In genomic region chr5:10564838-10565784, GRCh38 we compare ENCODE assay signal across 8 cellular contexts. TPM values are rescaled to one million over a fixed set of nuclear protein-coding genes. Genes with fewer than 3 reads are reported as not detected.
A peak's percentile ranks its signal among the peaks of the same experiment; 100 is the strongest.
DNase-seq lines count a peak whose midpoint lies in the region; ATAC-seq, FAIRE-seq and TF ChIP-seq lines count a peak whose summit lies in the region.

No MANE protein-coding gene starts in this region.

- H3K9me3 ChIP-seq in A549, result no peaks in the 10 kb centered on the region

- intact Hi-C loops in left cardiac atrium (cut with DNase I), result no loop called here
- intact Hi-C loops in sciatic nerve (cut with DNase I), result loop anchor here (5.0 kb wide), 1 partner anchor 83 kb away; no protein-coding TSS in a partner anchor

- TF ChIP-seq RAD21 in A549 (conservative IDR thresholded peaks at IDR 0.05 in 1 of 2, IDR thresholded peaks at IDR 0.05 in 1 of 2), result no peak

- H3K4me1 Mint-ChIP-seq in GM23338, result peaks cover 9% of the 10 kb centered on the region
- H3K4me1 Mint-ChIP-seq in activated T-cell treated with anti-CD3 and anti-CD28 coated beads, Interleukin-2, amount 50 U/mL, for 24 hours (ENCODE audit: low read depth), result peaks cover 26% of the 10 kb centered on the region

- peaks cover 23% of the 10 kb centered on the region for H4K20me1 ChIP-seq in GM23338 (replicated peaks; ENCODE audit: insufficient read depth)

- peak overlapping the region; percentile 83 for H3K4me3 Mint-ChIP-seq in GM23338
- H3K4me3 Mint-ChIP-seq in activated T-cell treated with anti-CD3 and anti-CD28 coated beads, Interleukin-2, amount 50 U/mL, for 24 hours, result peak overlapping the region; percentile 83

- POLR2A ChIA-PET in A549 (lab: Yijun Ruan, JAX), result interaction anchor here (1.2 to 1.6 kb wide), 2 partner anchors 14 to 63 kb away, joined by 7 to 8 read pairs; no protein-coding TSS in a partner anchor

- ATAC-seq in A549, result peak; percentile 14 to 25; a peak in 5 of 6 replicates
- ATAC-seq in GM23338, result peak; percentile 7
- peak; percentile 4 to 24 for ATAC-seq in left cardiac atrium
- peak; percentile 27 for ATAC-seq in sciatic nerve
- no peak for ATAC-seq in HG03460 (IDR thresholded peaks at IDR 0.05; ENCODE audit: unreplicated experiment)
- no peak for ATAC-seq in HG02870 (IDR thresholded peaks at IDR 0.05; ENCODE audit: unreplicated experiment)

- TF ChIP-seq POLR2A in A549 (IDR thresholded peaks at IDR 0.05; ENCODE audit: low read length), result no peak

- H2AFZ ChIP-seq in GM23338, result peak overlapping the region; percentile 66; the same call in 1 of the 2 replicates

- TF ChIP-seq CTCF in A549 (IDR thresholded peaks at IDR 0.05), result no peak
- no peak for TF ChIP-seq CTCF in GM23338 (conservative IDR thresholded peaks at IDR 0.05; ENCODE audit: low read depth in 2 of 2)

- H3K36me3 Mint-ChIP-seq in GM23338 (ENCODE audit: low read depth), result no peaks in the 10 kb centered on the region; the same call in 2 of the 3 replicates
- H3K36me3 Mint-ChIP-seq in activated T-cell treated with anti-CD3 and anti-CD28 coated beads, Interleukin-2, amount 50 U/mL, for 24 hours (ENCODE audit: low read depth), result no peaks in the 10 kb centered on the region

- CTCF ChIA-PET in A549 (lab: Yijun Ruan, JAX), result interaction anchor here (1.9 to 5.2 kb wide), 2 partner anchors 63 to 112 kb away, joined by 7 to 35 read pairs; no protein-coding TSS in a partner anchor

- H3K79me2 ChIP-seq in GM23338 (replicated peaks; ENCODE audit: insufficient read depth), result peaks cover 6% of the 10 kb centered on the region; the same call in 1 of the 2 replicates

- H3K27ac ChIP-seq in A549 (peak overlapping the region; percentile 85 to 99), GM23338 (ENCODE audit: low read depth) (no peak overlapping the region)

- no peak for TF ChIP-seq EP300 in A549 (IDR thresholded peaks at IDR 0.05)

- H3K9me2 ChIP-seq in GM23338 (ENCODE audit: insufficient read depth), result no peaks in the 10 kb centered on the region

- FAIRE-seq in A549 (lab: Jason Lieb, UNC), result no peak

- H3K9me3 Mint-ChIP-seq in GM23338, result no peaks in the 10 kb centered on the region
- no peaks in the 10 kb centered on the region for H3K9me3 Mint-ChIP-seq in activated T-cell treated with anti-CD3 and anti-CD28 coated beads, Interleukin-2, amount 50 U/mL, for 24 hours

- H3K4me2 ChIP-seq in A549, result peak overlapping the region; percentile 73
- H3K4me2 ChIP-seq in GM23338, result peak overlapping the region; percentile 97

- peaks cover 81% of the 10 kb centered on the region for H3K27me3 ChIP-seq in GM23338 (ENCODE audit: insufficient read depth)

- 0 out of 2 replicates have a peak, but pooled peaks cover 6% of the 10 kb centered on the region for H3F3A ChIP-seq in GM23338 (replicated peaks; ENCODE audit: low read depth)

- H3K4me3 ChIP-seq in A549, result peak overlapping the region; percentile 89
- peak overlapping the region; percentile 81 for H3K4me3 ChIP-seq in GM23338

- 3% methylated on average over 40 of the region's 61 CpGs for WGBS in A549 (ENCODE audit: missing lambda C conversion rate)

- no peak for DNase-seq in A549 (ENCODE audit: low read depth in 1 of 2, low spot score in 1 of 2)
- DNase-seq in GM23338 (ENCODE audit: low spot score), result peak; percentile 62
- peak; percentile 57 for DNase-seq in activated T-cell treated with anti-CD3 and anti-CD28 coated beads, Interleukin-2, amount 50 U/mL, for 24 hours
- no peak for DNase-seq in left cardiac atrium
- peak; percentile 71 for DNase-seq in sciatic nerve (ENCODE audit: low spot score)
- DNase-seq in effector CD4-positive, alpha-beta T cell, result no peak

- H3K27ac Mint-ChIP-seq in GM23338, result no peak overlapping the region
- H3K27ac Mint-ChIP-seq in activated T-cell treated with anti-CD3 and anti-CD28 coated beads, Interleukin-2, amount 50 U/mL, for 24 hours, result peak overlapping the region; percentile 74

- peaks cover 42% of the 10 kb centered on the region for H3K4me1 ChIP-seq in A549
- peaks cover 18% of the 10 kb centered on the region; the same call in 1 of the 2 replicates for H3K4me1 ChIP-seq in GM23338 (ENCODE audit: insufficient read depth)

- H3K27me3 Mint-ChIP-seq in GM23338 (ENCODE audit: insufficient read depth, low read depth, poor library complexity), result peaks cover 70% of the 10 kb centered on the region
- H3K27me3 Mint-ChIP-seq in activated T-cell treated with anti-CD3 and anti-CD28 coated beads, Interleukin-2, amount 50 U/mL, for 24 hours, result peaks cover 23% of the 10 kb centered on the region

- H3K36me3 ChIP-seq in GM23338 (ENCODE audit: insufficient read depth), result no peaks in the 10 kb centered on the region

TF ChIP-seq in A549, 52 proteins besides CTCF, POLR2A, EP300 and RAD21:
- TF ChIP-seq HES2 (IDR thresholded peaks at IDR 0.05) (no peak), RCOR1 (IDR thresholded peaks at IDR 0.05; ENCODE audit: low read depth, low read length) (no peak), PHF8 (IDR thresholded peaks at IDR 0.05; ENCODE audit: borderline replicate concordance, low read depth) (no peak)

TF ChIP-seq in GM23338, 12 proteins besides CTCF, POLR2A, EP300 and RAD21:
- peak; percentile 54 for TF ChIP-seq EZH2 (IDR thresholded peaks at IDR 0.05; ENCODE audit: low read depth, unreplicated experiment)
- TF ChIP-seq ZNF331 (CRISPR knock-in tag; IDR thresholded peaks at IDR 0.05; ENCODE audit: low read depth), result no peak
TF ChIP-seq in GM23338: peak in this region for 1.

RNA-seq across cellular contexts. Expression of gene ANKRD33B, which starts 1.2 kb away (rescaled TPM):
- polyA plus RNA-seq in A549 (2011; rRNA removed) (6.9 and 8.2 TPM in 2 replicates), A549 (2017; fragmentation: RNase III; extraction: RNeasy Plus Mini Kit Qiagen cat#74134 plus additional on column Dnase treatment) (4.0 to 7.1 TPM (median 4.4 TPM) in 3 replicates), GM23338 (2016; fragmentation: Nextera tagmentation; extraction: Ambion mirVana) (2.7 and 2.9 TPM in 2 replicates)
- polyA plus RNA-seq in A549 (2012; cell fraction: cytosol; rRNA removed), result 7.3 and 11.1 TPM in 2 replicates
- polyA plus RNA-seq in A549 (2012; cell fraction: nucleus; rRNA removed), result 24.2 and 33.7 TPM in 2 replicates
- polyA minus RNA-seq in A549 (2011; rRNA and poly(A)+ RNA removed), result 24.1 and 27.2 TPM in 2 replicates
- total RNA-seq in GM23338 (2014; rRNA removed; shearing (Covaris generic)), result 13.0 and 15.4 TPM in 2 replicates
- total RNA-seq in left cardiac atrium (1 to 10 TPM; 2.0 to 4.8 TPM), sciatic nerve (22.6 TPM)

Comparison
In these comparisons a context has a peak if more than half of its experiments do, and no peak if none do; other contexts are left out.
1. ATAC-seq: peak in A549 (2 of 2), GM23338 (single experiment), left cardiac atrium (2 of 2) and sciatic nerve (single experiment); none in HG03460 (single experiment) and HG02870 (single experiment).
2. DNase-seq: peak in GM23338 (single experiment), activated T-cell treated with anti-CD3 and anti-CD28 coated beads, Interleukin-2, amount 50 U/mL, for 24 hours (single experiment) and sciatic nerve (single experiment); none in A549 (0 of 2), left cardiac atrium (single experiment) and effector CD4-positive, alpha-beta T cell (single experiment).